Comparison of ENCODE assay signal across 25 cellular contexts in genomic region chr6:33927112-33927511, GRCh38.
"Had no signal": no experiment of that assay in that cellular context is flagged by ENCODE, and none has a peak within 500 bp of the region (broad histone marks: within the 10 kb centered on the region; RNA-seq: fewer than 3 reads in every experiment).

No MANE protein-coding gene starts in this region.

- FAIRE-seq: kidney had no signal

- H3K36me3 Mint-ChIP-seq: memory B cell; natural killer cell; neural progenitor cell; stimulated activated effector memory CD8-positive, alpha-beta T cell treated with anti-CD3 and anti-CD28 coated beads, Interleukin-12 subunit alpha, Interleukin-12 subunit beta, amount 100 ng/mL, for 72 hours; type B pancreatic cell had no signal

- H3K27ac Mint-ChIP-seq: dendritic cell treated with granulocyte-macrophage colony-stimulating factor and Interleukin-4, amounts not matched to agents 40 ng/mL and 50 ng/mL, for 4 days; endodermal cell; memory B cell; natural killer cell; neural progenitor cell; stimulated activated effector memory CD8-positive, alpha-beta T cell treated with anti-CD3 and anti-CD28 coated beads, Interleukin-12 subunit alpha, Interleukin-12 subunit beta, amount 100 ng/mL, for 72 hours; type B pancreatic cell had no signal

- H3K4me3 Mint-ChIP-seq: central memory CD8-positive, alpha-beta T cell; dendritic cell treated with granulocyte-macrophage colony-stimulating factor and Interleukin-4, amounts not matched to agents 40 ng/mL and 50 ng/mL, for 4 days; endodermal cell; memory B cell; natural killer cell; neural progenitor cell; stimulated activated effector memory CD8-positive, alpha-beta T cell treated with anti-CD3 and anti-CD28 coated beads, Interleukin-12 subunit alpha, Interleukin-12 subunit beta, amount 100 ng/mL, for 72 hours; type B pancreatic cell had no signal

- H3K9me3 Mint-ChIP-seq: central memory CD8-positive, alpha-beta T cell; dendritic cell treated with granulocyte-macrophage colony-stimulating factor and Interleukin-4, amounts not matched to agents 40 ng/mL and 50 ng/mL, for 4 days; memory B cell; natural killer cell; stimulated activated effector memory CD8-positive, alpha-beta T cell treated with anti-CD3 and anti-CD28 coated beads, Interleukin-12 subunit alpha, Interleukin-12 subunit beta, amount 100 ng/mL, for 72 hours; type B pancreatic cell had no signal

- H2AFZ ChIP-seq: neural progenitor cell had no signal

- H3K27ac ChIP-seq: colonic mucosa, epithelial cell of prostate, gastrocnemius medialis, heart left ventricle, neural progenitor cell, prostate gland, testis, tibial artery had no signal

- DNase-seq: colonic mucosa; effector CD8-positive, alpha-beta T cell; kidney; natural killer cell; right cardiac atrium; stimulated activated CD4-positive, alpha-beta T cell treated with anti-CD3 and anti-CD28 coated beads, Interleukin-2, amount 100 ng/mL, for 24 hours; stimulated activated CD4-positive, alpha-beta T cell treated with anti-CD3 and anti-CD28 coated beads, Interleukin-4, amount 100 ng/mL, for 24 hours; stimulated activated naive CD4-positive, alpha-beta T cell treated with Interleukin-2 at 50 U/mL for 16 hours; stomach; tibial artery had no signal

- H3K9me3 ChIP-seq: colonic mucosa, gastrocnemius medialis, prostate gland, sigmoid colon, stomach, testis, tibial artery had no signal

- H3K9ac ChIP-seq: neural progenitor cell had no signal

- H3K4me1 Mint-ChIP-seq: endodermal cell had no signal

- H3K4me1 ChIP-seq: colonic mucosa, neural progenitor cell, prostate gland, stomach, testis had no signal

- H3K36me3 ChIP-seq: colonic mucosa, gastrocnemius medialis, heart left ventricle, neural progenitor cell, prostate gland, sigmoid colon, stomach, tibial artery had no signal

- H3K4me2 ChIP-seq: neural progenitor cell had no signal

- ATAC-seq: left lobe of liver, right cardiac atrium had no signal

- H3K4me3 ChIP-seq: colonic mucosa, gastrocnemius medialis, heart left ventricle, lung, neural progenitor cell, prostate gland, sigmoid colon, stomach, testis, tibial artery had no signal

- H3K27me3 ChIP-seq: colonic mucosa, gastrocnemius medialis, neural progenitor cell, sigmoid colon, testis had no signal
